1 cellular context compared by ENCODE assay signal in the genomic region with DNA sequence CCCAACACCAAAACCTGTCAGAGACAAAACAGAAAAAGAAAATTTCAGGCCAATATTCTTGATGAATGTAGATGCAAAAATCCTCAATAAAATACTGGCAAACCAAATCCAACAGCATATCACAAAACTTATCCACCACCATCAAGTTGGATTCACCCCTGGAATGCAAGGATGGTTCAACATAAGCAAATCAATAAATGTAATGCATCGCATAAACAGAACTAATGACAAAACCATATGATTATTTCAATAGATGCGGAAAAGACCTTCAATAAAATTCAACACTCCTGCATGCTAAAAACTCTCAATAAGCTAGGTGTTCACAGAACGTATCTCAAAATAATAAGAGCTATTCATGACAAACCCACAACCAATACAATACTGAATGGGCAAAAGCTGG.
A peak's percentile ranks its signal among the peaks of the same experiment; 100 is the strongest.
TF ChIP-seq lines count a peak whose summit lies in the region.

No MANE protein-coding gene starts in this region.

TF ChIP-seq in K562, 482 proteins besides CTCF, POLR2A, EP300 and RAD21:
- TF ChIP-seq ILF3 (IDR thresholded peaks at IDR 0.05; ENCODE audit: borderline replicate concordance) (no peak), ZBTB9 (CRISPR knock-in tag; IDR thresholded peaks at IDR 0.05) (no peak), NCOA1 (IDR thresholded peaks at IDR 0.05; ENCODE audit: low read depth) (no peak), MITF (IDR thresholded peaks at IDR 0.05) (no peak), ZBTB8A (IDR thresholded peaks at IDR 0.05; ENCODE audit: partially characterized antibody) (no peak), ZNF507 (tag; conservative IDR thresholded peaks at IDR 0.05) (0 out of 2 replicates have a peak, but pooled peaks have one; percentile 23), CBFB (CRISPR knock-in tag; IDR thresholded peaks at IDR 0.05) (no peak), ZKSCAN8 (CRISPR knock-in tag; IDR thresholded peaks at IDR 0.05) (no peak), CCAR2 (IDR thresholded peaks at IDR 0.05; ENCODE audit: low read depth, low read length) (no peak), ZNF324 (CRISPR knock-in tag; IDR thresholded peaks at IDR 0.05) (peak; percentile 99), ZFP36 (IDR thresholded peaks at IDR 0.05; ENCODE audit: low read depth, low read length, partially characterized antibody) (no peak), HCFC1 (IDR thresholded peaks at IDR 0.05; ENCODE audit: low read depth, low read length) (no peak)
